Comparison of ENCODE assay signal across 9 cellular contexts in genomic region chr17:18411377-18411864, GRCh38. TPM values are rescaled to one million over a fixed set of nuclear protein-coding genes. Genes with fewer than 3 reads are reported as not detected.
DNase-seq lines count a peak whose midpoint lies in the region; TF ChIP-seq lines count a peak whose summit lies in the region.
"Not testable (repeated sequence)": the region's sequence is repeated elsewhere in the genome, so short reads cannot be mapped to it uniquely, and the experiment has no call there.
"Had no signal": no experiment of that assay in that cellular context is flagged by ENCODE, and none has a peak within 500 bp of the region (broad histone marks: within the 10 kb centered on the region; RNA-seq: fewer than 3 reads in every experiment).

No MANE protein-coding gene starts in this region.

- H3K79me1 ChIP-seq in mesenchymal stem cell (replicated peaks; ENCODE audit: low read length, poor library complexity, severe bottlenecking), result not testable (repeated sequence)

- H2BK120ac ChIP-seq in mesenchymal stem cell (ENCODE audit: low read depth, low read length), result peak overlapping the region; percentile 54

- H3K27ac ChIP-seq in MM.1S (ENCODE audit: low read length), result not testable (repeated sequence)
- peak overlapping the region; percentile 90 for H3K27ac ChIP-seq in WERI-Rb-1
- H3K27ac ChIP-seq in mesenchymal stem cell (ENCODE audit: low read length, poor library complexity, severe bottlenecking), result peak overlapping the region; percentile 78
- peak overlapping the region in 19 of 21 experiments; percentile 43 to 87 (median 74) for H3K27ac ChIP-seq in skin epidermis
- H3K27ac ChIP-seq in uterus, result peak overlapping the region; percentile 89 to 97

- H3K27me3 ChIP-seq in MM.1S (replicated peaks; ENCODE audit: insufficient read depth, low read length); WERI-Rb-1 (ENCODE audit: insufficient read depth, low read depth, severe bottlenecking); mesenchymal stem cell (ENCODE audit: control insufficient read depth in 1 of 2, insufficient read depth in 1 of 2, low read length in 2 of 2); uterus: not testable (repeated sequence)

- WGBS in mesenchymal stem cell, result under 1% methylated on average over 20 of the region's 25 CpGs

- H3K79me2 ChIP-seq in MM.1S (ENCODE audit: low read length), result not testable (repeated sequence)

- peak overlapping the region; percentile 8 for H4K8ac ChIP-seq in mesenchymal stem cell (ENCODE audit: low read length)

- not testable (repeated sequence) for H3K9me3 ChIP-seq in MM.1S (replicated peaks; ENCODE audit: insufficient read depth, low read length); WERI-Rb-1 (ENCODE audit: severe bottlenecking); mesenchymal stem cell (ENCODE audit: control insufficient read depth, low read length); uterus

- not testable (repeated sequence) for DNase-seq in MM.1S
- DNase-seq in WERI-Rb-1 (peak; percentile 39), amniotic epithelial cell (ENCODE audit: low read depth) (peak; percentile 71), fibroblast of mammary gland (ENCODE audit: low read depth) (peak; percentile 54), mesenchymal stem cell (peak; percentile 74), uterus (peak; percentile 48 to 57)

- not testable (repeated sequence) for H3K4me1 ChIP-seq in MM.1S (ENCODE audit: low read length); mesenchymal stem cell (ENCODE audit: control insufficient read depth, insufficient read depth, low read depth, low read length); uterus

- not testable (repeated sequence) for H4K20me1 ChIP-seq in MM.1S (ENCODE audit: insufficient read depth, low read length)

- H3K36me3 ChIP-seq in MM.1S (replicated peaks; ENCODE audit: insufficient read depth, low read length); WERI-Rb-1; mesenchymal stem cell (ENCODE audit: control insufficient read depth in 1 of 2, insufficient read depth in 2 of 2, low read depth in 1 of 2, low read length in 2 of 2); uterus: not testable (repeated sequence)

- H3K4ac ChIP-seq in mesenchymal stem cell (ENCODE audit: low read depth in 1 of 2, low read length in 2 of 2), result peak overlapping the region in 1 of 2 experiments; percentile 58

- TF ChIP-seq POLR2A in uterus (IDR thresholded peaks at IDR 0.05), result not testable (repeated sequence)

- peak overlapping the region; percentile 6 for H4K91ac ChIP-seq in mesenchymal stem cell (ENCODE audit: low read length)

- H3K9me2 ChIP-seq in MM.1S (replicated peaks; ENCODE audit: insufficient read depth, low read length), result not testable (repeated sequence)

- H3K9ac ChIP-seq in MM.1S (ENCODE audit: low read length), result not testable (repeated sequence)
- peak overlapping the region; percentile 60 for H3K9ac ChIP-seq in mesenchymal stem cell (ENCODE audit: low read length)

- not testable (repeated sequence) for TF ChIP-seq CTCF in MM.1S (IDR thresholded peaks at IDR 0.05; ENCODE audit: low read length); WERI-Rb-1 (IDR thresholded peaks at IDR 0.05; ENCODE audit: low read depth, low read length); fibroblast of mammary gland (conservative IDR thresholded peaks at IDR 0.05; ENCODE audit: control insufficient read depth, insufficient read depth, low read depth, low read length); uterus (IDR thresholded peaks at IDR 0.05)

- H3F3A ChIP-seq in MM.1S (ENCODE audit: insufficient read depth, low read length), result not testable (repeated sequence)

- H2BK15ac ChIP-seq in mesenchymal stem cell (ENCODE audit: low read depth, poor library complexity, severe bottlenecking), result not testable (repeated sequence)

- not testable (repeated sequence) for H2AFZ ChIP-seq in MM.1S (ENCODE audit: low read length); mesenchymal stem cell (ENCODE audit: low read depth, low read length)

- H2BK12ac ChIP-seq in mesenchymal stem cell (ENCODE audit: low read length in 2 of 2), result not testable (repeated sequence)

- peak overlapping the region in 1 of 2 experiments; percentile 75 for H3K14ac ChIP-seq in mesenchymal stem cell (ENCODE audit: low read length in 2 of 2)

- not testable (repeated sequence) for H2AK5ac ChIP-seq in mesenchymal stem cell (ENCODE audit: low read length, severe bottlenecking)

- not testable (repeated sequence) for H3K4me2 ChIP-seq in MM.1S (ENCODE audit: low read depth, low read length)
- H3K4me2 ChIP-seq in mesenchymal stem cell (ENCODE audit: low read length, poor library complexity, severe bottlenecking), result peak overlapping the region; percentile 24

- intact Hi-C loops in uterus (cut with DNase I; ENCODE audit: low total_unique reads), result not testable (repeated sequence)

- H2BK5ac ChIP-seq in mesenchymal stem cell (ENCODE audit: low read depth, low read length, poor library complexity, severe bottlenecking), result not testable (repeated sequence)

- H3K23ac ChIP-seq in mesenchymal stem cell (ENCODE audit: low read length in 2 of 2), result not testable (repeated sequence)

- peak overlapping the region; percentile 69 for H3K4me3 ChIP-seq in GM08714 (ENCODE audit: low read length)
- peak overlapping the region; percentile 34; the same call in 1 of the 2 replicates for H3K4me3 ChIP-seq in MM.1S (ENCODE audit: low read length)
- H3K4me3 ChIP-seq in WERI-Rb-1 (ENCODE audit: low read depth, low read length), result peak overlapping the region; percentile 58
- H3K4me3 ChIP-seq in fibroblast of mammary gland (ENCODE audit: control insufficient read depth, low read depth, low read length), result peak overlapping the region; percentile 56
- H3K4me3 ChIP-seq in mesenchymal stem cell (ENCODE audit: insufficient read depth in 1 of 2, low read depth in 1 of 2, low read length in 2 of 2), result peak overlapping the region; percentile 43 to 76
- peak overlapping the region; percentile 27 to 55 (median 40) for H3K4me3 ChIP-seq in skin epidermis
- peak overlapping the region; percentile 36 to 65 for H3K4me3 ChIP-seq in uterus

- H3K18ac ChIP-seq in mesenchymal stem cell (ENCODE audit: low read depth in 1 of 2, low read length in 2 of 2), result peak overlapping the region; percentile 16 to 62

RNA-seq across cellular contexts. Expression of gene EVPLL, which starts 33.8 kb away (rescaled TPM):
- polyA plus RNA-seq in mesenchymal stem cell (2013, experiment 1 of 2), result not detected
- not detected for polyA plus RNA-seq in mesenchymal stem cell (2013, experiment 2 of 2)
- not detected for total RNA-seq in uterus
- total RNA-seq: activated CD8-positive, alpha-beta memory T cell treated with anti-CD3 and anti-CD28 coated beads for 36 hours had no signal

RNA-seq across cellular contexts. Expression of gene SHMT1, which starts 48.1 kb away (rescaled TPM):
- polyA plus RNA-seq in mesenchymal stem cell (2013, experiment 1 of 2), result 5.4 TPM
- polyA plus RNA-seq in mesenchymal stem cell (2013, experiment 2 of 2), result 5.5 TPM
- 10 to 100 TPM; 10.9 to 35.9 (median 31.5) TPM for total RNA-seq in uterus
